Comparison of ENCODE assay signal across 26 cellular contexts in the genomic region with DNA sequence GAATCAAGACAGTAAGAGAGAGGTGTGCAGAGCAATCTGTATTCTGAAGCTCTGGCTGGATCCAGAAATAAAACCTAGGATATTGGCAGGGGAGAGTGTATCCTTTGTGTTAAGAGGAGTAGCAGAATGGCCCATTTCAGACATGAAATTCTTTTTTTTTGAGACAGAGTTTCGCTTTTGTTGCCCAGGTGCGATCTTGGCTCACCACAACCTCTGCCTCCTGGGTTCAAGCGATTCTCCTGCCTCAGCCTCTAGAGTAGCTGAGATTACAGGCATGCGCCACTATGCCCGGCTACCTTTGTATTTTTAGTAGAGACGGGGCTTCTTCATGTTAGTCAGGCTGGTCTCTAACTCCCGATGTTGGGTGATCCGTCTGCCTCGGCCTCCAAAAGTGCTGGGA. TPM values are rescaled to one million over a fixed set of nuclear protein-coding genes. Genes with fewer than 3 reads are reported as not detected.
"Had no signal": no experiment of that assay in that cellular context is flagged by ENCODE, and none has a peak within 500 bp of the region (broad histone marks: within the 10 kb centered on the region; RNA-seq: fewer than 3 reads in every experiment).

No MANE protein-coding gene starts in this region.

- H3K9me3 Mint-ChIP-seq: dendritic cell treated with granulocyte-macrophage colony-stimulating factor and Interleukin-4, amounts not matched to agents 40 ng/mL and 50 ng/mL, for 4 days; effector memory CD8-positive, alpha-beta T cell; endodermal cell; mesothelial cell of epicardium; naive thymus-derived CD8-positive, alpha-beta T cell had no signal

- H3K36me3 Mint-ChIP-seq: mesothelial cell of epicardium; naive B cell; naive thymus-derived CD8-positive, alpha-beta T cell had no signal

- H3K4me1 ChIP-seq: colonic mucosa, gastrocnemius medialis had no signal

- H3K27ac Mint-ChIP-seq: dendritic cell treated with granulocyte-macrophage colony-stimulating factor and Interleukin-4, amounts not matched to agents 40 ng/mL and 50 ng/mL, for 4 days; effector memory CD8-positive, alpha-beta T cell; endodermal cell; mesothelial cell of epicardium; naive B cell had no signal

- H3K27ac ChIP-seq: colonic mucosa, epithelial cell of prostate, esophagus squamous epithelium, gastrocnemius medialis, heart right ventricle, left lung, lower lobe of right lung had no signal

- H3K9me3 ChIP-seq: colonic mucosa, esophagus squamous epithelium, gastrocnemius medialis, heart right ventricle, left lung, lower lobe of right lung, mucosa of descending colon had no signal

- ATAC-seq: effector memory CD8-positive, alpha-beta T cell; esophagus mucosa; gastrocnemius medialis; heart right ventricle; left cardiac atrium; left lung; left ventricle myocardium superior; lower lobe of right lung; mucosa of descending colon; naive thymus-derived CD8-positive, alpha-beta T cell had no signal

- H3K4me3 ChIP-seq: colonic mucosa, esophagus squamous epithelium, gastrocnemius medialis, heart right ventricle, left lung, lower lobe of right lung, mucosa of descending colon had no signal

- DNase-seq: colonic mucosa; cortex of kidney; effector CD8-positive, alpha-beta T cell; effector memory CD8-positive, alpha-beta T cell; endodermal cell; erythroblast; esophagus squamous epithelium; foreskin fibroblast; foreskin melanocyte; gastrocnemius medialis; glutamatergic neuron; head of caudate nucleus; heart right ventricle; hippocampal formation; left cardiac atrium; left lung; left ventricle myocardium superior; lower lobe of right lung; mesendoderm; mucosa of descending colon; naive B cell; naive thymus-derived CD8-positive, alpha-beta T cell had no signal

- H3K36me3 ChIP-seq: colonic mucosa, esophagus squamous epithelium, gastrocnemius medialis, heart right ventricle, left lung, lower lobe of right lung had no signal

- H3K4me1 Mint-ChIP-seq: endodermal cell had no signal

- H3K4me3 Mint-ChIP-seq: dendritic cell treated with granulocyte-macrophage colony-stimulating factor and Interleukin-4, amounts not matched to agents 40 ng/mL and 50 ng/mL, for 4 days; effector memory CD8-positive, alpha-beta T cell; endodermal cell; mesothelial cell of epicardium; naive B cell; naive thymus-derived CD8-positive, alpha-beta T cell had no signal

- H3K27me3 ChIP-seq: colonic mucosa, esophagus squamous epithelium, gastrocnemius medialis, heart right ventricle had no signal

RNA-seq across cellular contexts. Expression of a gene that starts 6.1 kb away (rescaled TPM):
- total RNA-seq: naive thymus-derived CD8-positive, alpha-beta T cell had no signal
